In the genomic region with DNA sequence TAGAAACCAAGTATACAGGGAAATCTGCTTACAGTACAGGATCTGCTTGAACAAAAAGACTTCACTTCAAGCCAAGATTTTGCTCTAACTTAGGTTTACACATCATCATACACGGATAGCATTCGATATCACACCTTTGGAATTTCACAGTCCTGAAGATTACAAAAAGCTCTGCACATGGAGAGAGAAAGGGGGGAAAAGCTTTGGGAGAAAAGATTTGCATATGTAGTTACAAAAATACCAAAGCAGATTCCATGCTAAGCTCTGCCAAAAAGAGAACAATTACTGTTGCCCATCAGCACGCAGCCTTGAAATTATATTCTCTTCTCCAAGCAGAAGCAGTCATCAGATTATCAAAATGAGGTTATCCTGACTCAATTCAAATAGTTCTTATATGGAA, we compare ENCODE assay signal across 11 cellular contexts.
DNase-seq lines count a peak whose midpoint lies in the region; ATAC-seq and TF ChIP-seq lines count a peak whose summit lies in the region.
"Had no signal": no experiment of that assay in that cellular context is flagged by ENCODE, and none has a peak within 500 bp of the region (broad histone marks: within the 10 kb centered on the region; RNA-seq: fewer than 3 reads in every experiment).

No MANE protein-coding gene starts in this region.

- H3K9me2 ChIP-seq in Loucy (replicated peaks; ENCODE audit: low read depth, low read length): no peaks in the 10 kb centered on the region

- DNase-seq in EH (ENCODE audit: low read depth) (peak; percentile 65), brain microvascular endothelial cell (no peak), osteoblast (ENCODE audit: insufficient read length, low spot score, missing footprints) (no peak)
- DNase-seq in stimulated activated CD4-positive, alpha-beta T cell treated with anti-CD3 and anti-CD28 coated beads, Interleukin-4, amount 100 ng/mL, for 1 hour: no peak
- DNase-seq: activated effector memory CD4-positive, alpha-beta T cell treated with anti-CD3 and anti-CD28 coated beads, Interleukin-2, amount 50 U/mL, for 16 hours; mucosa of descending colon had no signal

- H3K4me1 ChIP-seq in Loucy (ENCODE audit: insufficient read depth, low read length, poor library complexity, severe bottlenecking) (peaks cover 58% of the 10 kb centered on the region), osteoblast (ENCODE audit: insufficient read depth, low read length) (peaks cover 59% of the 10 kb centered on the region)

- no peaks in the 10 kb centered on the region for H3K9me3 ChIP-seq in Loucy (ENCODE audit: insufficient read depth, low read depth, low read length)
- no peaks in the 10 kb centered on the region for H3K9me3 ChIP-seq in osteoblast (ENCODE audit: low read depth, low read length)
- H3K9me3 ChIP-seq: mucosa of descending colon had no signal

- 0 out of 2 replicates have a peak, but pooled peaks cover 5% of the 10 kb centered on the region for H3F3A ChIP-seq in Loucy (ENCODE audit: low read depth)

- in situ Hi-C loops in brain microvascular endothelial cell (cut with HindIII; ENCODE audit: low pct_ligation_motif_present, low sequenced_read_pairs): no loop called here

- H3K27me3 ChIP-seq in Loucy (ENCODE audit: insufficient read depth, low read length, poor library complexity, severe bottlenecking) (no peaks in the 10 kb centered on the region), brain microvascular endothelial cell (replicated peaks) (no peaks in the 10 kb centered on the region), osteoblast (ENCODE audit: insufficient read depth, low read length) (no peaks in the 10 kb centered on the region)

- ATAC-seq in HG03378 (IDR thresholded peaks at IDR 0.05; ENCODE audit: unreplicated experiment): no peak
- no peak for ATAC-seq in HG03571 (IDR thresholded peaks at IDR 0.05; ENCODE audit: unreplicated experiment)
- ATAC-seq: activated CD4-positive, CD25-positive, alpha-beta regulatory T cell treated with anti-CD3 and anti-CD28 coated beads, Interleukin-2, amount 50 U/mL, for 24 hours; mucosa of descending colon; sciatic nerve had no signal

- no peak for TF ChIP-seq CTCF in Loucy (conservative IDR thresholded peaks at IDR 0.05; ENCODE audit: low read length)
- TF ChIP-seq CTCF in brain microvascular endothelial cell (IDR thresholded peaks at IDR 0.05; ENCODE audit: low read depth, low read length, missing control alignments): no peak
- no peak for TF ChIP-seq CTCF in osteoblast (IDR thresholded peaks at IDR 0.05; ENCODE audit: extremely low read depth, low read depth, low read length)

- H3K4me2 ChIP-seq in Loucy (ENCODE audit: low read depth, low read length, poor library complexity, severe bottlenecking) (peak overlapping the region; percentile 6), osteoblast (ENCODE audit: insufficient read depth, low read length) (peak overlapping the region; percentile 41)

- peaks cover 95% of the 10 kb centered on the region for H3K79me2 ChIP-seq in Loucy (ENCODE audit: insufficient read depth, low read length)
- H3K79me2 ChIP-seq in osteoblast (ENCODE audit: insufficient read depth, low read length): peaks cover 79% of the 10 kb centered on the region

- H4K20me1 ChIP-seq in Loucy (ENCODE audit: insufficient read depth, low read length, poor library complexity, severe bottlenecking) (peaks cover 13% of the 10 kb centered on the region), osteoblast (ENCODE audit: insufficient read depth, low read length) (no peaks in the 10 kb centered on the region)

- H3K36me3 ChIP-seq in Loucy (ENCODE audit: insufficient read depth, low read length) (peaks cover 4% of the 10 kb centered on the region; the same call in 1 of the 2 replicates), brain microvascular endothelial cell (replicated peaks) (no peaks in the 10 kb centered on the region), osteoblast (ENCODE audit: insufficient read depth, low read length) (no peaks in the 10 kb centered on the region)

- no peak overlapping the region for H3K9ac ChIP-seq in Loucy (ENCODE audit: low read depth, low read length, poor library complexity, severe bottlenecking)

- H3K4me3 ChIP-seq in Loucy (ENCODE audit: low read length, poor library complexity, severe bottlenecking) (no peak overlapping the region), brain microvascular endothelial cell (ENCODE audit: low read depth, low read length) (no peak overlapping the region), osteoblast (ENCODE audit: insufficient read depth, low read length) (peak overlapping the region; percentile 9)
- H3K4me3 ChIP-seq: mucosa of descending colon had no signal

- H3K27ac ChIP-seq in brain microvascular endothelial cell: peak overlapping the region; percentile 92
- H3K27ac ChIP-seq in osteoblast (ENCODE audit: low read depth, low read length): peak overlapping the region; percentile 97

- no peak overlapping the region for H2AFZ ChIP-seq in Loucy (ENCODE audit: low read length)
- no peak overlapping the region for H2AFZ ChIP-seq in osteoblast (ENCODE audit: low read length)
